23 cellular contexts compared by ENCODE assay signal in genomic region chr1:18819986-18820790, GRCh38. TPM values are rescaled to one million over a fixed set of nuclear protein-coding genes. Genes with fewer than 3 reads are reported as not detected.
DNase-seq lines count a peak whose midpoint lies in the region; ATAC-seq, FAIRE-seq and TF ChIP-seq lines count a peak whose summit lies in the region.
"Had no signal": no experiment of that assay in that cellular context is flagged by ENCODE, and none has a peak within 500 bp of the region (broad histone marks: within the 10 kb centered on the region; RNA-seq: fewer than 3 reads in every experiment).

No MANE protein-coding gene starts in this region.

- H3K27ac ChIP-seq in A549: no peak overlapping the region
- no peak overlapping the region for H3K27ac ChIP-seq in DND-41 (ENCODE audit: low read length)
- no peak overlapping the region for H3K27ac ChIP-seq in Panc1 (ENCODE audit: low read length)
- no peak overlapping the region for H3K27ac ChIP-seq in gastroesophageal sphincter
- H3K27ac ChIP-seq: breast epithelium, HL-60, Peyer's patch, SJCRH30, WERI-Rb-1 had no signal

- peak overlapping the region; percentile 46; the same call in 2 of the 3 replicates for H3K4me2 ChIP-seq in A549
- H3K4me2 ChIP-seq in DND-41 (ENCODE audit: insufficient read depth, low read length): no peak overlapping the region

- no peaks in the 10 kb centered on the region for H3K79me2 ChIP-seq in DND-41 (ENCODE audit: insufficient read depth, low read length)

- H3K4me1 ChIP-seq in A549: no peaks in the 10 kb centered on the region
- H3K4me1 ChIP-seq in DND-41 (ENCODE audit: insufficient read depth, low read length): no peaks in the 10 kb centered on the region
- no peaks in the 10 kb centered on the region for H3K4me1 ChIP-seq in Panc1 (ENCODE audit: control insufficient read depth, insufficient read depth, low read length)
- peaks cover 0 to 6% (median 0%) of the 10 kb centered on the region in 3 donors for H3K4me1 ChIP-seq in gastroesophageal sphincter
- H3K4me1 ChIP-seq: breast epithelium, Caco-2, Peyer's patch had no signal

- POLR2A ChIA-PET in A549 (lab: Yijun Ruan, JAX) (no interaction called here), Panc1 (lab: Charles Lee) (no interaction called here)

- no peak overlapping the region for H3K4me3 ChIP-seq in A549
- H3K4me3 ChIP-seq in DND-41 (ENCODE audit: low read depth in 1 of 2, low read length in 2 of 2): no peak overlapping the region
- no peak overlapping the region for H3K4me3 ChIP-seq in Panc1 (ENCODE audit: low read depth in 2 of 2, low read length in 2 of 2)
- H3K4me3 ChIP-seq in gastroesophageal sphincter: no peak overlapping the region
- H3K4me3 ChIP-seq: breast epithelium, lung, mucosa of descending colon, Peyer's patch, SJCRH30 had no signal

- no peak overlapping the region for H3K9ac ChIP-seq in DND-41 (ENCODE audit: low read depth, low read length)

- no peak for TF ChIP-seq RAD21 in A549 (conservative IDR thresholded peaks at IDR 0.05 in 1 of 2, IDR thresholded peaks at IDR 0.05 in 1 of 2)

- 57% methylated on average over 32 of the region's 38 CpGs for WGBS in A549 (ENCODE audit: missing lambda C conversion rate)
- 67 to 78% methylated on average over 8 to 12 of the region's 38 CpGs for WGBS in gastroesophageal sphincter (ENCODE audit: low coverage in 1 of 2), 2 donors

- TF ChIP-seq POLR2A in A549 (IDR thresholded peaks at IDR 0.05; ENCODE audit: low read length) (no peak), gastroesophageal sphincter (IDR thresholded peaks at IDR 0.05) (no peak)

- DNase-seq in A549 (ENCODE audit: low read depth in 1 of 2, low spot score in 1 of 2): no peak
- DNase-seq in DND-41: no peak
- no peak for DNase-seq in Panc1 (ENCODE audit: low read depth, low spot score)
- DNase-seq in dedifferentiated amniotic fluid mesenchymal stem cell (ENCODE audit: extremely low spot score): no peak
- no peak for DNase-seq in mesenteric fat pad (ENCODE audit: low spot score)

- H3K27me3 ChIP-seq in DND-41 (ENCODE audit: insufficient read depth, low read length, poor library complexity) (no peaks in the 10 kb centered on the region), Panc1 (ENCODE audit: control insufficient read depth, insufficient read depth, low read length) (no peaks in the 10 kb centered on the region), gastroesophageal sphincter (peaks cover 75% of the 10 kb centered on the region)
- H3K27me3 ChIP-seq: Peyer's patch, SJCRH30 had no signal

- no peak for FAIRE-seq in A549 (lab: Jason Lieb, UNC)
- FAIRE-seq: small intestine had no signal

- peaks cover 4% of the 10 kb centered on the region for H4K20me1 ChIP-seq in DND-41 (ENCODE audit: insufficient read depth, low read length)

- H3K9me3 ChIP-seq in A549 (no peaks in the 10 kb centered on the region), DND-41 (ENCODE audit: insufficient read depth, low read length, severe bottlenecking) (no peaks in the 10 kb centered on the region), Panc1 (ENCODE audit: control insufficient read depth, insufficient read depth, low read depth, low read length) (no peaks in the 10 kb centered on the region), gastroesophageal sphincter (no peaks in the 10 kb centered on the region)
- H3K9me3 ChIP-seq: breast epithelium, Caco-2, mucosa of descending colon, Peyer's patch, SJCRH30 had no signal

- ATAC-seq in A549: peak in 1 of 2 experiments; percentile 67; a peak in 4 of 6 replicates
- 0 out of 3 replicates have a peak, but pooled peaks have one; percentile 9 for ATAC-seq in DND-41 (ENCODE audit: insufficient read depth, low read depth)
- peak; percentile 44 for ATAC-seq in Panc1
- peak; percentile 25 for ATAC-seq in gastroesophageal sphincter
- ATAC-seq in HG03045 (IDR thresholded peaks at IDR 0.05; ENCODE audit: unreplicated experiment): no peak

- BruUV-seq in Panc1 (replicated peaks; lab: Mats Ljungman, UMichigan): no TSS peak

- H3K36me3 ChIP-seq in DND-41 (ENCODE audit: insufficient read depth, low read length) (no peaks in the 10 kb centered on the region), Panc1 (ENCODE audit: control insufficient read depth, insufficient read depth, low read length) (no peaks in the 10 kb centered on the region; the same call in 1 of the 2 replicates), gastroesophageal sphincter (no peaks in the 10 kb centered on the region)
- H3K36me3 ChIP-seq: breast epithelium, Peyer's patch, SJCRH30, WERI-Rb-1 had no signal

- CTCF ChIA-PET in A549 (lab: Yijun Ruan, JAX): interaction anchor here (0.7 to 12.6 kb wide), 23 partner anchors 9 to 238 kb away, joined by 3 to 236 read pairs (median 4); no protein-coding TSS in a partner anchor
- CTCF ChIA-PET in Panc1 (lab: Charles Lee): interaction anchor here (1.7 kb wide), 2 partner anchors 222 to 223 kb away, joined by 6 to 10 read pairs; no protein-coding TSS in a partner anchor

- in situ Hi-C loops in Panc1 (cut with HindIII; ENCODE audit: low pct_unique_long_range_greater_than_20kb, low sequenced_read_pairs): no loop called here

- no peak overlapping the region for H2AFZ ChIP-seq in DND-41 (ENCODE audit: low read depth, low read length)

- intact Hi-C loops in Panc1 (cut with micrococcal nuclease; ENCODE audit: unreplicated experiment): loop anchor here (1.0 kb wide), 1 partner anchor 223 kb away; no protein-coding TSS in a partner anchor

- TF ChIP-seq EP300 in A549 (IDR thresholded peaks at IDR 0.05) (no peak), gastroesophageal sphincter (IDR thresholded peaks at IDR 0.05) (no peak)

- TF ChIP-seq CTCF in A549 (IDR thresholded peaks at IDR 0.05): no peak
- no peak for TF ChIP-seq CTCF in DND-41 (IDR thresholded peaks at IDR 0.05; ENCODE audit: borderline replicate concordance, extremely low read depth, low read length, poor library complexity, severe bottlenecking)
- no peak for TF ChIP-seq CTCF in Panc1 (IDR thresholded peaks at IDR 0.05)
- TF ChIP-seq CTCF in gastroesophageal sphincter (IDR thresholded peaks at IDR 0.05): no peak

TF ChIP-seq in A549, 52 proteins besides CTCF, POLR2A, EP300 and RAD21:
- TF ChIP-seq KDM1A (IDR thresholded peaks at IDR 0.05; ENCODE audit: low read depth): no peak
- TF ChIP-seq CEBPB (IDR thresholded peaks at IDR 0.05): no peak
- no peak for TF ChIP-seq HOXA7 (CRISPR knock-in tag; IDR thresholded peaks at IDR 0.05)
- TF ChIP-seq KDM5A (IDR thresholded peaks at IDR 0.05): no peak
- TF ChIP-seq BCL3 (IDR thresholded peaks at IDR 0.05): no peak
- no peak for TF ChIP-seq ESRRA (IDR thresholded peaks at IDR 0.05; ENCODE audit: borderline replicate concordance, low read length)
- no peak for TF ChIP-seq NPAS2 (CRISPR knock-in tag; IDR thresholded peaks at IDR 0.05; ENCODE audit: borderline replicate concordance)
- TF ChIP-seq HEYL (CRISPR knock-in tag; IDR thresholded peaks at IDR 0.05): no peak
- TF ChIP-seq HDAC2 (IDR thresholded peaks at IDR 0.05): no peak
- no peak for TF ChIP-seq RCOR1 (IDR thresholded peaks at IDR 0.05; ENCODE audit: low read depth, low read length)
- no peak for TF ChIP-seq ZFP36 (IDR thresholded peaks at IDR 0.05; ENCODE audit: borderline replicate concordance, partially characterized antibody)
- TF ChIP-seq MAFK (IDR thresholded peaks at IDR 0.05; ENCODE audit: partially characterized antibody): no peak
- TF ChIP-seq BHLHE40 (IDR thresholded peaks at IDR 0.05; ENCODE audit: low read depth, low read length): no peak
- TF ChIP-seq ATOH8 (CRISPR knock-in tag; IDR thresholded peaks at IDR 0.05; ENCODE audit: low read depth): no peak
- no peak for TF ChIP-seq MAZ (IDR thresholded peaks at IDR 0.05; ENCODE audit: borderline replicate concordance, low read depth, low read length)
- no peak for TF ChIP-seq CHD4 (IDR thresholded peaks at IDR 0.05; ENCODE audit: borderline replicate concordance)
- no peak for TF ChIP-seq USF2 (IDR thresholded peaks at IDR 0.05)
- TF ChIP-seq SMC3 (IDR thresholded peaks at IDR 0.05): no peak

RNA-seq across cellular contexts. Expression of gene TAS1R2, which starts 39.3 kb away (rescaled TPM):
- polyA plus RNA-seq in A549 (2011; rRNA removed) (not detected in 2 replicates), A549 (2017; fragmentation: RNase III; extraction: RNeasy Plus Mini Kit Qiagen cat#74134 plus additional on column Dnase treatment) (not detected in 3 replicates)
- polyA plus RNA-seq in A549 (2012; cell fraction: cytosol; rRNA removed): not detected in 2 replicates
- polyA plus RNA-seq in A549 (2012; cell fraction: nucleus; rRNA removed): not detected in 2 replicates
- polyA minus RNA-seq in A549 (2011; rRNA and poly(A)+ RNA removed): not detected in 2 replicates
- total RNA-seq in Panc1 (2021; ENCODE audit: unreplicated experiment) (not detected), gastroesophageal sphincter (not detected), mesenteric fat pad (not detected)
- not detected for polyA plus RNA-seq in Panc1 (2012; ENCODE audit: insufficient read length)
- total RNA-seq: breast epithelium, Caco-2, endothelial cell of umbilical vein, glomerular endothelial cell, left cardiac atrium, lung, mucosa of descending colon, natural killer cell, osteocyte, SJCRH30 had no signal
- polyA plus RNA-seq: CD14-positive monocyte, endothelial cell of umbilical vein, immature natural killer cell, lung, small intestine had no signal
